Comparison of ENCODE assay signal across 11 cellular contexts in genomic region chr12:96044017-96044985, GRCh38. TPM values are rescaled to one million over a fixed set of nuclear protein-coding genes. Genes with fewer than 3 reads are reported as not detected.
DNase-seq lines count a peak whose midpoint lies in the region; ATAC-seq and FAIRE-seq lines count a peak whose summit lies in the region.
"Had no signal": no experiment of that assay in that cellular context is flagged by ENCODE, and none has a peak within 500 bp of the region (broad histone marks: within the 10 kb centered on the region; RNA-seq: fewer than 3 reads in every experiment).

No MANE protein-coding gene starts in this region.

- no peaks in the 10 kb centered on the region for H3K27me3 ChIP-seq in MG63
- H3K27me3 ChIP-seq: right lobe of liver had no signal

- no peak overlapping the region for H3K4me3 ChIP-seq in MG63
- H3K4me3 ChIP-seq: right lobe of liver had no signal

- H3K36me3 ChIP-seq in MG63 = no peaks in the 10 kb centered on the region
- H3K36me3 ChIP-seq: right lobe of liver had no signal

- DNase-seq in A172 (ENCODE audit: low spot score) = peak; percentile 38
- no peak for DNase-seq in GM18507 (ENCODE audit: extremely low spot score, insufficient read length, low read depth)
- no peak for DNase-seq in T-cell
- peak; percentile 33 for DNase-seq in foreskin melanocyte
- no peak for DNase-seq in GF-D8 (lab: John Stamatoyannopoulos, UW)
- no peak for DNase-seq in NCI-H2196 (lab: John Stamatoyannopoulos, UW; ENCODE audit: unreplicated experiment)
- no peak for DNase-seq in MG63
- DNase-seq: Caco-2, dermis blood vessel endothelial cell, right lobe of liver had no signal

- no peak overlapping the region for H3K4me3 Mint-ChIP-seq in T-cell

- H3K36me3 Mint-ChIP-seq in T-cell = no peaks in the 10 kb centered on the region

- H3K27me3 Mint-ChIP-seq in T-cell = no peaks in the 10 kb centered on the region

- H3K9me3 ChIP-seq in MG63 = no peaks in the 10 kb centered on the region
- H3K9me3 ChIP-seq: Caco-2, right lobe of liver had no signal

- peak overlapping the region; percentile 16 to 50 for H3K27ac Mint-ChIP-seq in T-cell

- POLR2A ChIA-PET in T-cell (lab: Charles Lee) = no interaction called here

- peak; percentile 51 for FAIRE-seq in GM18507 (lab: Jason Lieb, UNC)

- peaks cover 40 to 53% (median 41%) of the 10 kb centered on the region in 3 donors for H3K4me1 Mint-ChIP-seq in T-cell

- ATAC-seq in T-cell (replicated peaks in 1 of 4) (no peak), HG03460 (IDR thresholded peaks at IDR 0.05; ENCODE audit: unreplicated experiment) (no peak)
- ATAC-seq: right lobe of liver had no signal

- no peaks in the 10 kb centered on the region for H3K9me3 Mint-ChIP-seq in T-cell

- CTCF ChIA-PET in T-cell (lab: Charles Lee) = interaction anchor here in 1 of 2 donors (1.5 kb wide), 1 partner anchor 170 kb away, joined by 3 read pairs; no protein-coding TSS in a partner anchor

RNA-seq across cellular contexts. Expression of gene LTA4H, which starts 8.9 kb away (rescaled TPM):
- 87.0 and 92.3 TPM in 2 replicates for total RNA-seq in A172 (2014; rRNA removed; shearing (Covaris generic))
- 10 to 100 TPM; 50.5 to 61.6 (median 58.7) TPM for total RNA-seq in T-cell
- 45.7 and 50.4 TPM in 2 replicates for total RNA-seq in MG63 (2014; rRNA removed; shearing (Covaris generic); ENCODE audit: low replicate concordance)

RNA-seq across cellular contexts. Expression of gene HAL, which starts 48.2 kb away (rescaled TPM):
- total RNA-seq in A172 (2014; rRNA removed; shearing (Covaris generic)) = not detected in 2 replicates
- total RNA-seq in T-cell = 1 to 10 TPM in 3 of 5 donors, under 1 TPM in 2; 0.54 to 2.4 (median 1.1) TPM
- total RNA-seq in MG63 (2014; rRNA removed; shearing (Covaris generic); ENCODE audit: low replicate concordance) = not detected in 2 replicates

Comparison
In these comparisons a context has a peak if more than half of its experiments do, and no peak if none do; other contexts are left out.
1. DNase-seq: peak in A172 (single experiment) and foreskin melanocyte (single experiment); none in GM18507 (single experiment), T-cell (0 of 34), GF-D8 (single experiment), NCI-H2196 (single experiment) and MG63 (single experiment).